Comparison of ENCODE assay signal across 8 cellular contexts in genomic region chr18:21742323-21742687, GRCh38. TPM values are rescaled to one million over a fixed set of nuclear protein-coding genes. Genes with fewer than 3 reads are reported as not detected.
DNase-seq lines count a peak whose midpoint lies in the region; TF ChIP-seq lines count a peak whose summit lies in the region.

No MANE protein-coding gene starts in this region.

- H3K9ac ChIP-seq in HUES6 (ENCODE audit: low read length), result no peak overlapping the region

- POLR2A ChIA-PET in GM10248 (lab: Yijun Ruan, JAX), result interaction anchor here (0.7 kb wide), 1 partner anchor 84 kb away, joined by 6 read pairs; no protein-coding TSS in a partner anchor

- no peaks in the 10 kb centered on the region for H3K36me3 ChIP-seq in HUES6 (ENCODE audit: control insufficient read depth, insufficient read depth, low read length)

- CTCF ChIA-PET in GM10248 (lab: Yijun Ruan, JAX), result interaction anchor here (1.1 to 1.4 kb wide), 3 partner anchors 9 to 20 kb away, joined by 3 read pairs; no protein-coding TSS in a partner anchor

- peaks cover 3 to 24% (median 14%) of the 10 kb centered on the region in 5 experiments for H3K9me3 Mint-ChIP-seq in brain

- no peak for TF ChIP-seq CTCF in brain (conservative IDR thresholded peaks at IDR 0.05)
- TF ChIP-seq CTCF in GM10248 (IDR thresholded peaks at IDR 0.05; ENCODE audit: control extremely low read depth, extremely low read depth, low read depth, missing control alignments), result no peak

- H3K36me3 Mint-ChIP-seq in brain, result peaks cover 37% of the 10 kb centered on the region

- peaks cover 17% of the 10 kb centered on the region for H3K4me1 ChIP-seq in HUES6 (ENCODE audit: control insufficient read depth, insufficient read depth, low read length)
- peaks cover 26% of the 10 kb centered on the region for H3K4me1 ChIP-seq in mononuclear cell (ENCODE audit: insufficient read depth, low read length)

- peaks cover 3% of the 10 kb centered on the region for H3K27me3 Mint-ChIP-seq in brain

- peaks cover 58% of the 10 kb centered on the region for H3K4me1 Mint-ChIP-seq in brain

- H3K27me3 ChIP-seq in HUES6 (ENCODE audit: control insufficient read depth, insufficient read depth, low read length) (no peaks in the 10 kb centered on the region), mononuclear cell (ENCODE audit: insufficient read depth, low read length) (no peaks in the 10 kb centered on the region)

- in situ Hi-C loops in ACHN (cut with HindIII; ENCODE audit: low pct_ligation_motif_present, low pct_unique_long_range_greater_than_20kb, low sequenced_read_pairs), result no loop called here

- H3K4me3 Mint-ChIP-seq in brain, result peak overlapping the region; percentile 93 to 97 (median 95)

- peak overlapping the region; percentile 68 for H3K4me3 ChIP-seq in HUES6 (ENCODE audit: low read depth, low read length)
- H3K4me3 ChIP-seq in mononuclear cell (ENCODE audit: low read length), result peak overlapping the region; percentile 98

- H3K27ac Mint-ChIP-seq in brain, result peak overlapping the region; percentile 91 to 98 (median 94)

- H3K27ac ChIP-seq in HUES6 (ENCODE audit: low read depth, low read length), result no peak overlapping the region; the same call in 1 of the 2 replicates

- DNase-seq in ACHN (peak; percentile 8), dedifferentiated amniotic fluid mesenchymal stem cell (ENCODE audit: extremely low spot score) (no peak), GM10248 (ENCODE audit: extremely low spot score) (no peak), HuH-7.5 (ENCODE audit: low spot score) (no peak)
- no peak for DNase-seq in activated effector memory CD4-positive, alpha-beta T cell treated with Interleukin-2 at 50 U/mL for 16 hours

- H3K9me3 ChIP-seq in HUES6 (ENCODE audit: control insufficient read depth, insufficient read depth, low read depth, low read length) (no peaks in the 10 kb centered on the region), mononuclear cell (ENCODE audit: low read depth, low read length) (no peaks in the 10 kb centered on the region)

RNA-seq across cellular contexts. Expression of gene MIB1, which starts 1.7 kb away (rescaled TPM):
- polyA plus RNA-seq in brain (ENCODE audit: insufficient read depth, low read depth, low replicate concordance), result 9.6 TPM
- total RNA-seq in mononuclear cell, result 24.3 TPM

RNA-seq across cellular contexts. Expression of gene ABHD3, which starts 37.7 kb away (rescaled TPM):
- polyA plus RNA-seq in brain (ENCODE audit: insufficient read depth, low read depth, low replicate concordance), result 16.3 TPM
- 27.3 TPM for total RNA-seq in mononuclear cell
